In the genomic region with DNA sequence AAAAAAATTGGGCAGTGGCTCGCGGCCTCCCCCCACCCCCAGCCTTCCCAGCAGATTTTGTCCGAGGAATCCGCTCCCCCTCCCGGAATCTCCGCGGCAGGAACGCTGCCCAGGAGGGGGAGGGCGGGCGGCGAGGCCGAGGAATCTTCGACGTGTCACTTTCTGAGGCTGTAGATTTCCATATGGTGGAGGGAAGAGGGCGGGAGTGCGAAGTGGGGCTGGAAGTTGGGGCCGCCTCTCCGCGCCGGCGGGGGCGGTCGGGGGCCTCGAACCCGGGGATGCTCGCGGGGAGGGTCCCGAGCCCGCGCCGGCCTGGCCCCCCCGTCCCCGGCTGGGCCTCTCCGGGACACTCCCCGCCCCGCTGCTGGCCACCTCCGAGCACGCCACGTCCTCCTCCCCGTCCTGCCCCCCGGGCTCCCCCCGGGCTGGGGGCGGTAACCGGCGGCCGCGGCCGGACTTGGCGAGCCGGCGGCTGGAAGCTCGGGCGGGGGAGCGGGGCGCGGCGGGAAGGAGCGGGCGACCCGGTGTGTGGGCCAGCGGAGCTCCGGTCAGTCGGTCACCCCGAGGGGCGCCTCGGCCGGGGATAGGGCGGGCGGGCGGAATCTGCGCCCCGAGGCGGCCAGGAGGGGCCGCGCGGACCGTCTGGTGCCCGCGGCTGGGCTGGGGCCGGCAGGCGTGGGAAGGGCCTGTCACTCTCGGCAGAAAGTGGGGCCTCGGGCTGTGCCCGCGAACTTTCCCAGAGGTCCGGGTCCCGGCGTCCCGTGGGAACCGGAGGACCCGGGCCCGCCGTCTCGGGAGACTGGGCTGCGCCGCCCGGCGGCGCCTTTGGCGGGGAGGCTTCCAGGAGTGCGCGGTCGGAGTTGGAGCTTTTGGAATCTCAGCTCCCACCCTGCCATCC, we compare ENCODE assay signal across 1 cellular context.
TF ChIP-seq lines count a peak whose summit lies in the region.

No MANE protein-coding gene starts in this region.

TF ChIP-seq in HepG2, 621 proteins besides CTCF, POLR2A, EP300 and RAD21 (continued from another document and continues in another):
- no peak for TF ChIP-seq HNF1A (IDR thresholded peaks at IDR 0.05; ENCODE audit: low read depth)
- TF ChIP-seq HNF1A (CRISPR knock-in tag; IDR thresholded peaks at IDR 0.05; ENCODE audit: borderline replicate concordance): 0 out of 2 replicates have a peak, but pooled peaks have one; percentile 51
- TF ChIP-seq DRAP1 (CRISPR knock-in tag; IDR thresholded peaks at IDR 0.05): peak; percentile 18; the same call in 1 of the 2 replicates
- peak; percentile 54; the same call in 1 of the 2 replicates for TF ChIP-seq HNRNPL (IDR thresholded peaks at IDR 0.05; ENCODE audit: low read depth, low read length)
- TF ChIP-seq, protein P1, sequence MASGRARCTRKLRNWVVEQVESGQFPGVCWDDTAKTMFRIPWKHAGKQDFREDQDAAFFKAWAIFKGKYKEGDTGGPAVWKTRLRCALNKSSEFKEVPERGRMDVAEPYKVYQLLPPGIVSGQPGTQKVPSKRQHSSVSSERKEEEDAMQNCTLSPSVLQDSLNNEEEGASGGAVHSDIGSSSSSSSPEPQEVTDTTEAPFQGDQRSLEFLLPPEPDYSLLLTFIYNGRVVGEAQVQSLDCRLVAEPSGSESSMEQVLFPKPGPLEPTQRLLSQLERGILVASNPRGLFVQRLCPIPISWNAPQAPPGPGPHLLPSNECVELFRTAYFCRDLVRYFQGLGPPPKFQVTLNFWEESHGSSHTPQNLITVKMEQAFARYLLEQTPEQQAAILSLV (CRISPR knock-in tag; IDR thresholded peaks at IDR 0.05; ENCODE audit: borderline replicate concordance): no peak
- no peak for TF ChIP-seq NFYB (CRISPR knock-in tag; IDR thresholded peaks at IDR 0.05)
- peak; percentile 70 for TF ChIP-seq SKI (IDR thresholded peaks at IDR 0.05; ENCODE audit: partially characterized antibody)
- TF ChIP-seq SOX5 (CRISPR knock-in tag; IDR thresholded peaks at IDR 0.05; ENCODE audit: borderline replicate concordance): no peak
- no peak for TF ChIP-seq ZZZ3 (CRISPR knock-in tag; IDR thresholded peaks at IDR 0.05; ENCODE audit: borderline replicate concordance)
- TF ChIP-seq ZNF33B (CRISPR knock-in tag; IDR thresholded peaks at IDR 0.05): no peak
- TF ChIP-seq TSC22D2 (CRISPR knock-in tag; IDR thresholded peaks at IDR 0.05; ENCODE audit: borderline replicate concordance): 0 out of 2 replicates have a peak, but pooled peaks have one; percentile 73
- TF ChIP-seq E2F2 (CRISPR knock-in tag; IDR thresholded peaks at IDR 0.05; ENCODE audit: borderline replicate concordance): 0 out of 2 replicates have a peak, but pooled peaks have one; percentile 19
- peak; percentile 0; the same call in 1 of the 2 replicates for TF ChIP-seq THAP11 (CRISPR knock-in tag; IDR thresholded peaks at IDR 0.05)
- TF ChIP-seq, protein P2, sequence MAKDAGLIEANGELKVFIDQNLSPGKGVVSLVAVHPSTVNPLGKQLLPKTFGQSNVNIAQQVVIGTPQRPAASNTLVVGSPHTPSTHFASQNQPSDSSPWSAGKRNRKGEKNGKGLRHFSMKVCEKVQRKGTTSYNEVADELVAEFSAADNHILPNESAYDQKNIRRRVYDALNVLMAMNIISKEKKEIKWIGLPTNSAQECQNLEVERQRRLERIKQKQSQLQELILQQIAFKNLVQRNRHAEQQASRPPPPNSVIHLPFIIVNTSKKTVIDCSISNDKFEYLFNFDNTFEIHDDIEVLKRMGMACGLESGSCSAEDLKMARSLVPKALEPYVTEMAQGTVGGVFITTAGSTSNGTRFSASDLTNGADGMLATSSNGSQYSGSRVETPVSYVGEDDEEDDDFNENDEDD (CRISPR knock-in tag; IDR thresholded peaks at IDR 0.05; ENCODE audit: borderline replicate concordance): peak; percentile 49
- TF ChIP-seq MAFK (conservative IDR thresholded peaks at IDR 0.05 in 1 of 2, IDR thresholded peaks at IDR 0.05 in 1 of 2; ENCODE audit: low read length in 2 of 2): no peak
- TF ChIP-seq ZNF574 (CRISPR knock-in tag; IDR thresholded peaks at IDR 0.05): no peak; the same call in 1 of the 2 replicates
- TF ChIP-seq FOXA3 (CRISPR knock-in tag; IDR thresholded peaks at IDR 0.05): peak; percentile 23; the same call in 1 of the 2 replicates
- TF ChIP-seq, protein P3, sequence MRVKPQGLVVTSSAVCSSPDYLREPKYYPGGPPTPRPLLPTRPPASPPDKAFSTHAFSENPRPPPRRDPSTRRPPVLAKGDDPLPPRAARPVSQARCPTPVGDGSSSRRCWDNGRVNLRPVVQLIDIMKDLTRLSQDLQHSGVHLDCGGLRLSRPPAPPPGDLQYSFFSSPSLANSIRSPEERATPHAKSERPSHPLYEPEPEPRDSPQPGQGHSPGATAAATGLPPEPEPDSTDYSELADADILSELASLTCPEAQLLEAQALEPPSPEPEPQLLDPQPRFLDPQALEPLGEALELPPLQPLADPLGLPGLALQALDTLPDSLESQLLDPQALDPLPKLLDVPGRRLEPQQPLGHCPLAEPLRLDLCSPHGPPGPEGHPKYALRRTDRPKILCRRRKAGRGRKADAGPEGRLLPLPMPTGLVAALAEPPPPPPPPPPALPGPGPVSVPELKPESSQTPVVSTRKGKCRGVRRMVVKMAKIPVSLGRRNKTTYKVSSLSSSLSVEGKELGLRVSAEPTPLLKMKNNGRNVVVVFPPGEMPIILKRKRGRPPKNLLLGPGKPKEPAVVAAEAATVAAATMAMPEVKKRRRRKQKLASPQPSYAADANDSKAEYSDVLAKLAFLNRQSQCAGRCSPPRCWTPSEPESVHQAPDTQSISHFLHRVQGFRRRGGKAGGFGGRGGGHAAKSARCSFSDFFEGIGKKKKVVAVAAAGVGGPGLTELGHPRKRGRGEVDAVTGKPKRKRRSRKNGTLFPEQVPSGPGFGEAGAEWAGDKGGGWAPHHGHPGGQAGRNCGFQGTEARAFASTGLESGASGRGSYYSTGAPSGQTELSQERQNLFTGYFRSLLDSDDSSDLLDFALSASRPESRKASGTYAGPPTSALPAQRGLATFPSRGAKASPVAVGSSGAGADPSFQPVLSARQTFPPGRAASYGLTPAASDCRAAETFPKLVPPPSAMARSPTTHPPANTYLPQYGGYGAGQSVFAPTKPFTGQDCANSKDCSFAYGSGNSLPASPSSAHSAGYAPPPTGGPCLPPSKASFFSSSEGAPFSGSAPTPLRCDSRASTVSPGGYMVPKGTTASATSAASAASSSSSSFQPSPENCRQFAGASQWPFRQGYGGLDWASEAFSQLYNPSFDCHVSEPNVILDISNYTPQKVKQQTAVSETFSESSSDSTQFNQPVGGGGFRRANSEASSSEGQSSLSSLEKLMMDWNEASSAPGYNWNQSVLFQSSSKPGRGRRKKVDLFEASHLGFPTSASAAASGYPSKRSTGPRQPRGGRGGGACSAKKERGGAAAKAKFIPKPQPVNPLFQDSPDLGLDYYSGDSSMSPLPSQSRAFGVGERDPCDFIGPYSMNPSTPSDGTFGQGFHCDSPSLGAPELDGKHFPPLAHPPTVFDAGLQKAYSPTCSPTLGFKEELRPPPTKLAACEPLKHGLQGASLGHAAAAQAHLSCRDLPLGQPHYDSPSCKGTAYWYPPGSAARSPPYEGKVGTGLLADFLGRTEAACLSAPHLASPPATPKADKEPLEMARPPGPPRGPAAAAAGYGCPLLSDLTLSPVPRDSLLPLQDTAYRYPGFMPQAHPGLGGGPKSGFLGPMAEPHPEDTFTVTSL (CRISPR knock-in tag; IDR thresholded peaks at IDR 0.05; ENCODE audit: borderline replicate concordance): no peak
- TF ChIP-seq ZNF121 (CRISPR knock-in tag; IDR thresholded peaks at IDR 0.05): 0 out of 2 replicates have a peak, but pooled peaks have one; percentile 43
- no peak for TF ChIP-seq CEBPB (IDR thresholded peaks at IDR 0.05; ENCODE audit: borderline replicate concordance, low read depth, low read length)
- TF ChIP-seq JDP2 (CRISPR knock-in tag; IDR thresholded peaks at IDR 0.05; ENCODE audit: borderline replicate concordance): no peak; the same call in 1 of the 2 replicates
- 0 out of 2 replicates have a peak, but pooled peaks have one; percentile 7 for TF ChIP-seq ZFP36L1 (CRISPR knock-in tag; IDR thresholded peaks at IDR 0.05)
- TF ChIP-seq CEBPZ (IDR thresholded peaks at IDR 0.05; ENCODE audit: low read length): no peak
- TF ChIP-seq, protein P4, sequence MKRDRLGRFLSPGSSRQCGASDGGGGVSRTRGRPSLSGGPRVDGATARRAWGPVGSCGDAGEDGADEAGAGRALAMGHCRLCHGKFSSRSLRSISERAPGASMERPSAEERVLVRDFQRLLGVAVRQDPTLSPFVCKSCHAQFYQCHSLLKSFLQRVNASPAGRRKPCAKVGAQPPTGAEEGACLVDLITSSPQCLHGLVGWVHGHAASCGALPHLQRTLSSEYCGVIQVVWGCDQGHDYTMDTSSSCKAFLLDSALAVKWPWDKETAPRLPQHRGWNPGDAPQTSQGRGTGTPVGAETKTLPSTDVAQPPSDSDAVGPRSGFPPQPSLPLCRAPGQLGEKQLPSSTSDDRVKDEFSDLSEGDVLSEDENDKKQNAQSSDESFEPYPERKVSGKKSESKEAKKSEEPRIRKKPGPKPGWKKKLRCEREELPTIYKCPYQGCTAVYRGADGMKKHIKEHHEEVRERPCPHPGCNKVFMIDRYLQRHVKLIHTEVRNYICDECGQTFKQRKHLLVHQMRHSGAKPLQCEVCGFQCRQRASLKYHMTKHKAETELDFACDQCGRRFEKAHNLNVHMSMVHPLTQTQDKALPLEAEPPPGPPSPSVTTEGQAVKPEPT (CRISPR knock-in tag; IDR thresholded peaks at IDR 0.05; ENCODE audit: low read depth): no peak
